Comparison of ENCODE assay signal across 11 cellular contexts in the genomic region with DNA sequence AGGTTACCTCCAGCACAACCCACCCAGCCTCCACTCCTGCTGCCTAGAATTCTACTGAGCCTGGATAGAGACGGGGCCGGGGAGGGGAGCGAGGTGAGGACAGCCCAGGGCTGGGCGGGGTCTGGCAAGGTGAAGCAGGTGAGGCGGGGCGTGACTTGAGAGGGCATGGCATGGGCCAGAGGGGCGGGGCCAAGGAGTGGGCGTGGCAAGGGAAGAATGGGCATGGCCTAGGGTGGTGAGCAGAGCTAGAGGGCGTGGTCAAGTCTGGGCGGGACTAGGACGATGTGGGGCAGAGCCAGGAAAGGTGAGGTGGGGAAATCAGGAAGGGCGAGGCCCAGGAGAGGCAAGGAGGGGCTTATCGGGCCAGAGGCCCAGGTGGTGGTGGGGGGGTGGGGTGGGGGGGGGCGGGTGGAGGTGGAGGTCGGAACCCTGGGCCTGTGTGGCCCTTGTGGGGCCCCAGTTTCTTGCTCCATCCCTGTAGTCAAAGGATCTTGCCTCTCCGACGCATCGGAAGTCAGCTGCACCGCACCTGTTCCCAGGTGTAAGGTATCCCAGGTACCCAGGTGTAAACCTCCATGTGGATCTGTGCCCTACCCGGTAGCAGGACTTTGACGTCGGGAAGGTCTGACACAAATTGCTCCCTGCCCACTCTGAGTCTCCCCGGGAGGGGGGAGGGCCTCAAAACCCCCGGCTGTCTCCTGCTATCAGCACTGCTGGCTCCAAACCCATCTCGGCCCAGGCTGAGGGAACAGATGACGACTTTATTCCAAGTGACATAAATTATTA. TPM values are rescaled to one million over a fixed set of nuclear protein-coding genes. Genes with fewer than 3 reads are reported as not detected.
DNase-seq lines count a peak whose midpoint lies in the region; ATAC-seq and TF ChIP-seq lines count a peak whose summit lies in the region.
"Had no signal": no experiment of that assay in that cellular context is flagged by ENCODE, and none has a peak within 500 bp of the region (broad histone marks: within the 10 kb centered on the region; RNA-seq: fewer than 3 reads in every experiment).

No MANE protein-coding gene starts in this region.

- intact Hi-C loops in activated CD4-positive, alpha-beta memory T cell treated with anti-CD3 and anti-CD28 coated beads for 36 hours (cut with micrococcal nuclease): no loop called here
- intact Hi-C loops in transverse colon (cut with DNase I; ENCODE audit: low total_unique reads): no loop called here

- in situ Hi-C loops in transverse colon (cut with MboI; ENCODE audit: low pct_ligation_motif_present in 1 of 4, low pct_unique_long_range_greater_than_20kb in 1 of 4, low sequenced_read_pairs in 3 of 4): no loop called here

- peaks cover 4% of the 10 kb centered on the region for H3K9me3 Mint-ChIP-seq in activated CD8-positive, alpha-beta memory T cell treated with anti-CD3 and anti-CD28 coated beads, Interleukin-2, amount 10 ng/mL, durations not matched to agents 7 days and 5 days (ENCODE audit: low read depth)
- no peaks in the 10 kb centered on the region for H3K9me3 Mint-ChIP-seq in activated CD4-positive, alpha-beta memory T cell treated with anti-CD3 and anti-CD28 coated beads for 36 hours

- H3K27me3 ChIP-seq in transverse colon: peaks cover 18% of the 10 kb centered on the region

- DNase-seq in activated CD8-positive, alpha-beta memory T cell treated with anti-CD3 and anti-CD28 coated beads, Interleukin-2, amount 10 ng/mL, durations not matched to agents 7 days and 5 days: no peak
- DNase-seq in activated CD8-positive, alpha-beta memory T cell treated with anti-CD3 and anti-CD28 coated beads for 24 hours: no peak
- DNase-seq in activated CD4-positive, alpha-beta memory T cell treated with anti-CD3 and anti-CD28 coated beads for 36 hours: peak; percentile 40
- DNase-seq in islet precursor cell (peak; percentile 90), transverse colon (peak; percentile 92)

- no peak for TF ChIP-seq POLR2A in transverse colon (IDR thresholded peaks at IDR 0.05)

- H3K4me3 ChIP-seq in transverse colon: no peak overlapping the region

- peaks cover 0 to 4% (median 0%) of the 10 kb centered on the region in 4 donors for H3K4me1 ChIP-seq in transverse colon

- H3K9me3 ChIP-seq in transverse colon: no peaks in the 10 kb centered on the region

- no peak for TF ChIP-seq EP300 in transverse colon (IDR thresholded peaks at IDR 0.05; ENCODE audit: low read depth)

- H3K27ac ChIP-seq in transverse colon: no peak overlapping the region
- H3K27ac ChIP-seq: VCaP had no signal

- no peaks in the 10 kb centered on the region for H3K36me3 Mint-ChIP-seq in activated CD8-positive, alpha-beta memory T cell treated with anti-CD3 and anti-CD28 coated beads, Interleukin-2, amount 10 ng/mL, durations not matched to agents 7 days and 5 days
- no peaks in the 10 kb centered on the region for H3K36me3 Mint-ChIP-seq in activated CD4-positive, alpha-beta memory T cell treated with anti-CD3 and anti-CD28 coated beads for 36 hours
- H3K36me3 Mint-ChIP-seq: natural killer cell treated with Interleukin-12 subunit alpha and Interleukin-12 subunit beta and Interleukin-15 and Interleukin-18, amount 100 ng/mL, for 72 hours had no signal

- TF ChIP-seq CTCF in transverse colon (IDR thresholded peaks at IDR 0.05): no peak

- H3K27me3 Mint-ChIP-seq in activated CD8-positive, alpha-beta memory T cell treated with anti-CD3 and anti-CD28 coated beads, Interleukin-2, amount 10 ng/mL, durations not matched to agents 7 days and 5 days: peaks cover 27% of the 10 kb centered on the region
- H3K27me3 Mint-ChIP-seq in activated CD4-positive, alpha-beta memory T cell treated with anti-CD3 and anti-CD28 coated beads for 36 hours: peaks cover 21% of the 10 kb centered on the region

- no peaks in the 10 kb centered on the region for H3K4me1 Mint-ChIP-seq in activated CD8-positive, alpha-beta memory T cell treated with anti-CD3 and anti-CD28 coated beads, Interleukin-2, amount 10 ng/mL, durations not matched to agents 7 days and 5 days
- no peaks in the 10 kb centered on the region for H3K4me1 Mint-ChIP-seq in activated CD4-positive, alpha-beta memory T cell treated with anti-CD3 and anti-CD28 coated beads for 36 hours (ENCODE audit: low read depth)

- no peak overlapping the region for H3K4me3 Mint-ChIP-seq in activated CD8-positive, alpha-beta memory T cell treated with anti-CD3 and anti-CD28 coated beads, Interleukin-2, amount 10 ng/mL, durations not matched to agents 7 days and 5 days
- H3K4me3 Mint-ChIP-seq in activated CD4-positive, alpha-beta memory T cell treated with anti-CD3 and anti-CD28 coated beads for 36 hours: no peak overlapping the region
- H3K4me3 Mint-ChIP-seq: natural killer cell treated with Interleukin-12 subunit alpha and Interleukin-12 subunit beta and Interleukin-15 and Interleukin-18, amount 100 ng/mL, for 72 hours had no signal

- POLR2A ChIA-PET in activated CD4-positive, alpha-beta memory T cell treated with anti-CD3 and anti-CD28 coated beads for 36 hours (lab: Charles Lee): no interaction called here

- CTCF ChIA-PET in activated CD8-positive, alpha-beta memory T cell treated with anti-CD3 and anti-CD28 coated beads, Interleukin-2, amount 10 ng/mL, durations not matched to agents 7 days and 5 days (lab: Charles Lee): no interaction called here
- CTCF ChIA-PET in activated CD4-positive, alpha-beta memory T cell treated with anti-CD3 and anti-CD28 coated beads for 36 hours (lab: Charles Lee): no interaction called here

- 27% methylated on average over 25 of the region's 26 CpGs; no CpG with 5 or more reads in 1 of the 2 donors for WGBS in transverse colon (ENCODE audit: low coverage in 1 of 2), 2 donors

- H3K27ac Mint-ChIP-seq in activated CD8-positive, alpha-beta memory T cell treated with anti-CD3 and anti-CD28 coated beads, Interleukin-2, amount 10 ng/mL, durations not matched to agents 7 days and 5 days: no peak overlapping the region
- H3K27ac Mint-ChIP-seq in activated CD4-positive, alpha-beta memory T cell treated with anti-CD3 and anti-CD28 coated beads for 36 hours: no peak overlapping the region
- H3K27ac Mint-ChIP-seq: natural killer cell treated with Interleukin-12 subunit alpha and Interleukin-12 subunit beta and Interleukin-15 and Interleukin-18, amount 100 ng/mL, for 72 hours had no signal

- no peaks in the 10 kb centered on the region for H3K36me3 ChIP-seq in transverse colon

- ATAC-seq in activated CD8-positive, alpha-beta memory T cell treated with anti-CD3 and anti-CD28 coated beads, Interleukin-2, amount 10 ng/mL, durations not matched to agents 7 days and 5 days: peak; percentile 20
- ATAC-seq in GM18867 (IDR thresholded peaks at IDR 0.05; ENCODE audit: unreplicated experiment): no peak
- no peak for ATAC-seq in GM18873 (IDR thresholded peaks at IDR 0.05; ENCODE audit: low FRiP score, unreplicated experiment)
- no peak for ATAC-seq in GM19324 (IDR thresholded peaks at IDR 0.05; ENCODE audit: low FRiP score, unreplicated experiment)

RNA-seq across cellular contexts. Expression of a gene that starts 32.8 kb away (rescaled TPM):
- total RNA-seq in activated CD8-positive, alpha-beta memory T cell treated with anti-CD3 and anti-CD28 coated beads, Interleukin-2, amount 10 ng/mL, durations not matched to agents 7 days and 5 days: under 1 TPM; 0.73 to 0.82 TPM
- total RNA-seq in activated CD4-positive, alpha-beta memory T cell treated with anti-CD3 and anti-CD28 coated beads for 36 hours: not detected
- not detected for total RNA-seq in transverse colon
- total RNA-seq: dermis blood vessel endothelial cell had no signal

RNA-seq across cellular contexts. Expression of a gene that starts 54.9 kb away (rescaled TPM):
- 10 to 100 TPM; 19.2 to 68.1 TPM for total RNA-seq in activated CD8-positive, alpha-beta memory T cell treated with anti-CD3 and anti-CD28 coated beads, Interleukin-2, amount 10 ng/mL, durations not matched to agents 7 days and 5 days
- 10 to 100 TPM; 59.9 to 64.0 TPM for total RNA-seq in activated CD4-positive, alpha-beta memory T cell treated with anti-CD3 and anti-CD28 coated beads for 36 hours
- under 1 TPM in 1 of 4 donors, not detected in 3; 0.48 TPM for total RNA-seq in transverse colon

Comparison
In these comparisons a context has a peak if more than half of its experiments do, and no peak if none do; other contexts are left out.
1. DNase-seq: peak in activated CD4-positive, alpha-beta memory T cell treated with anti-CD3 and anti-CD28 coated beads for 36 hours (single experiment), islet precursor cell (single experiment) and transverse colon (single experiment); none in activated CD8-positive, alpha-beta memory T cell treated with anti-CD3 and anti-CD28 coated beads, Interleukin-2, amount 10 ng/mL, durations not matched to agents 7 days and 5 days (single experiment) and activated CD8-positive, alpha-beta memory T cell treated with anti-CD3 and anti-CD28 coated beads for 24 hours (single experiment).
2. RNA of a gene that starts 54.9 kb away (total RNA-seq): 19.2 to 68.1 TPM in activated CD8-positive, alpha-beta memory T cell treated with anti-CD3 and anti-CD28 coated beads, Interleukin-2, amount 10 ng/mL, durations not matched to agents 7 days and 5 days and 59.9 to 64.0 TPM in activated CD4-positive, alpha-beta memory T cell treated with anti-CD3 and anti-CD28 coated beads for 36 hours; 0.48 TPM in transverse colon; every median in the first group is over 10 times any median in the second.